1 cellular context compared by ENCODE assay signal in the genomic region with DNA sequence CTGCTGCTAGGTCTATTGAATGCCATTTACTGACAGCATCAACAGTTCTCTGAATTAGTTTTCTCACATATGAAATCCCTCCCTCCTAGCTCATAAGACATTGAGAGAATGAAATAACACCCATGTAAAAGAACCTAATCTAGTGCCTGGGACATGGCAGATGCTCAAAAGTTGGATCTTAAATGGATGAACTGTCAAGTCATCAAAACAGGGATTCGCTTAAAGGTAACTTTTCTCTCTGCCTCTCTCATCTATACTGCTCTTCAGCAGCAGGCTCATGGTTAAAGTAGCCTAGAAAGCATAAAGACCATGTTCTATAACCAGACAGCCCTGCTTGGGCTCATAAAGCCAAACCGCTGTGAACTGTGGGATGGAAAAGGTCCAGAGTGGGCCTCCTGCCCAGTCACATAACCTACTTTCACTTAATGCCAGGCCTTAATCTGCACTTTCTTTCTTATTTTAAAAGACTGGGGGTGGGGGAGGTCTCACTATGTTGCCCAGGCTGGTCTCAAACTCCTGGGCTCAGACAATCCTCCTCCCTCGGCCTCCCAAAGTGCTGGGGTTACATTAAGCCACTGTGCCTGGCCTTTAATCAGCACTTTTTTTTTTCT.
TF ChIP-seq lines count a peak whose summit lies in the region.

No MANE protein-coding gene starts in this region.

TF ChIP-seq in K562, 482 proteins besides CTCF, POLR2A, EP300 and RAD21 (continued from another document):
- TF ChIP-seq, protein P1, sequence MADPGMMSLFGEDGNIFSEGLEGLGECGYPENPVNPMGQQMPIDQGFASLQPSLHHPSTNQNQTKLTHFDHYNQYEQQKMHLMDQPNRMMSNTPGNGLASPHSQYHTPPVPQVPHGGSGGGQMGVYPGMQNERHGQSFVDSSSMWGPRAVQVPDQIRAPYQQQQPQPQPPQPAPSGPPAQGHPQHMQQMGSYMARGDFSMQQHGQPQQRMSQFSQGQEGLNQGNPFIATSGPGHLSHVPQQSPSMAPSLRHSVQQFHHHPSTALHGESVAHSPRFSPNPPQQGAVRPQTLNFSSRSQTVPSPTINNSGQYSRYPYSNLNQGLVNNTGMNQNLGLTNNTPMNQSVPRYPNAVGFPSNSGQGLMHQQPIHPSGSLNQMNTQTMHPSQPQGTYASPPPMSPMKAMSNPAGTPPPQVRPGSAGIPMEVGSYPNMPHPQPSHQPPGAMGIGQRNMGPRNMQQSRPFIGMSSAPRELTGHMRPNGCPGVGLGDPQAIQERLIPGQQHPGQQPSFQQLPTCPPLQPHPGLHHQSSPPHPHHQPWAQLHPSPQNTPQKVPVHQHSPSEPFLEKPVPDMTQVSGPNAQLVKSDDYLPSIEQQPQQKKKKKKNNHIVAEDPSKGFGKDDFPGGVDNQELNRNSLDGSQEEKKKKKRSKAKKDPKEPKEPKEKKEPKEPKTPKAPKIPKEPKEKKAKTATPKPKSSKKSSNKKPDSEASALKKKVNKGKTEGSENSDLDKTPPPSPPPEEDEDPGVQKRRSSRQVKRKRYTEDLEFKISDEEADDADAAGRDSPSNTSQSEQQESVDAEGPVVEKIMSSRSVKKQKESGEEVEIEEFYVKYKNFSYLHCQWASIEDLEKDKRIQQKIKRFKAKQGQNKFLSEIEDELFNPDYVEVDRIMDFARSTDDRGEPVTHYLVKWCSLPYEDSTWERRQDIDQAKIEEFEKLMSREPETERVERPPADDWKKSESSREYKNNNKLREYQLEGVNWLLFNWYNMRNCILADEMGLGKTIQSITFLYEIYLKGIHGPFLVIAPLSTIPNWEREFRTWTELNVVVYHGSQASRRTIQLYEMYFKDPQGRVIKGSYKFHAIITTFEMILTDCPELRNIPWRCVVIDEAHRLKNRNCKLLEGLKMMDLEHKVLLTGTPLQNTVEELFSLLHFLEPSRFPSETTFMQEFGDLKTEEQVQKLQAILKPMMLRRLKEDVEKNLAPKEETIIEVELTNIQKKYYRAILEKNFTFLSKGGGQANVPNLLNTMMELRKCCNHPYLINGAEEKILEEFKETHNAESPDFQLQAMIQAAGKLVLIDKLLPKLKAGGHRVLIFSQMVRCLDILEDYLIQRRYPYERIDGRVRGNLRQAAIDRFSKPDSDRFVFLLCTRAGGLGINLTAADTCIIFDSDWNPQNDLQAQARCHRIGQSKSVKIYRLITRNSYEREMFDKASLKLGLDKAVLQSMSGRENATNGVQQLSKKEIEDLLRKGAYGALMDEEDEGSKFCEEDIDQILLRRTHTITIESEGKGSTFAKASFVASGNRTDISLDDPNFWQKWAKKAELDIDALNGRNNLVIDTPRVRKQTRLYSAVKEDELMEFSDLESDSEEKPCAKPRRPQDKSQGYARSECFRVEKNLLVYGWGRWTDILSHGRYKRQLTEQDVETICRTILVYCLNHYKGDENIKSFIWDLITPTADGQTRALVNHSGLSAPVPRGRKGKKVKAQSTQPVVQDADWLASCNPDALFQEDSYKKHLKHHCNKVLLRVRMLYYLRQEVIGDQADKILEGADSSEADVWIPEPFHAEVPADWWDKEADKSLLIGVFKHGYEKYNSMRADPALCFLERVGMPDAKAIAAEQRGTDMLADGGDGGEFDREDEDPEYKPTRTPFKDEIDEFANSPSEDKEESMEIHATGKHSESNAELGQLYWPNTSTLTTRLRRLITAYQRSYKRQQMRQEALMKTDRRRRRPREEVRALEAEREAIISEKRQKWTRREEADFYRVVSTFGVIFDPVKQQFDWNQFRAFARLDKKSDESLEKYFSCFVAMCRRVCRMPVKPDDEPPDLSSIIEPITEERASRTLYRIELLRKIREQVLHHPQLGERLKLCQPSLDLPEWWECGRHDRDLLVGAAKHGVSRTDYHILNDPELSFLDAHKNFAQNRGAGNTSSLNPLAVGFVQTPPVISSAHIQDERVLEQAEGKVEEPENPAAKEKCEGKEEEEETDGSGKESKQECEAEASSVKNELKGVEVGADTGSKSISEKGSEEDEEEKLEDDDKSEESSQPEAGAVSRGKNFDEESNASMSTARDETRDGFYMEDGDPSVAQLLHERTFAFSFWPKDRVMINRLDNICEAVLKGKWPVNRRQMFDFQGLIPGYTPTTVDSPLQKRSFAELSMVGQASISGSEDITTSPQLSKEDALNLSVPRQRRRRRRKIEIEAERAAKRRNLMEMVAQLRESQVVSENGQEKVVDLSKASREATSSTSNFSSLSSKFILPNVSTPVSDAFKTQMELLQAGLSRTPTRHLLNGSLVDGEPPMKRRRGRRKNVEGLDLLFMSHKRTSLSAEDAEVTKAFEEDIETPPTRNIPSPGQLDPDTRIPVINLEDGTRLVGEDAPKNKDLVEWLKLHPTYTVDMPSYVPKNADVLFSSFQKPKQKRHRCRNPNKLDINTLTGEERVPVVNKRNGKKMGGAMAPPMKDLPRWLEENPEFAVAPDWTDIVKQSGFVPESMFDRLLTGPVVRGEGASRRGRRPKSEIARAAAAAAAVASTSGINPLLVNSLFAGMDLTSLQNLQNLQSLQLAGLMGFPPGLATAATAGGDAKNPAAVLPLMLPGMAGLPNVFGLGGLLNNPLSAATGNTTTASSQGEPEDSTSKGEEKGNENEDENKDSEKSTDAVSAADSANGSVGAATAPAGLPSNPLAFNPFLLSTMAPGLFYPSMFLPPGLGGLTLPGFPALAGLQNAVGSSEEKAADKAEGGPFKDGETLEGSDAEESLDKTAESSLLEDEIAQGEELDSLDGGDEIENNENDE (IDR thresholded peaks at IDR 0.05; ENCODE audit: low read depth, low read length), result no peak
- TF ChIP-seq HCFC1 (IDR thresholded peaks at IDR 0.05; ENCODE audit: low read depth, low read length) (no peak), TBL1XR1 (IDR thresholded peaks at IDR 0.05; ENCODE audit: low read length in 2 of 2) (no peak), JUNB (CRISPR knock-in tag; conservative IDR thresholded peaks at IDR 0.05) (no peak), FOXK2 (conservative IDR thresholded peaks at IDR 0.05 in 1 of 2, IDR thresholded peaks at IDR 0.05 in 1 of 2; ENCODE audit: low read depth in 2 of 2) (no peak), ZNF316 (IDR thresholded peaks at IDR 0.05) (peak; percentile 94), ZNF589 (CRISPR knock-in tag; IDR thresholded peaks at IDR 0.05; ENCODE audit: low read depth) (no peak), HOXB6 (CRISPR knock-in tag; IDR thresholded peaks at IDR 0.05; ENCODE audit: borderline replicate concordance) (no peak), MAFF (IDR thresholded peaks at IDR 0.05; ENCODE audit: low read length) (peak; percentile 67)
- TF ChIP-seq, protein P2, sequence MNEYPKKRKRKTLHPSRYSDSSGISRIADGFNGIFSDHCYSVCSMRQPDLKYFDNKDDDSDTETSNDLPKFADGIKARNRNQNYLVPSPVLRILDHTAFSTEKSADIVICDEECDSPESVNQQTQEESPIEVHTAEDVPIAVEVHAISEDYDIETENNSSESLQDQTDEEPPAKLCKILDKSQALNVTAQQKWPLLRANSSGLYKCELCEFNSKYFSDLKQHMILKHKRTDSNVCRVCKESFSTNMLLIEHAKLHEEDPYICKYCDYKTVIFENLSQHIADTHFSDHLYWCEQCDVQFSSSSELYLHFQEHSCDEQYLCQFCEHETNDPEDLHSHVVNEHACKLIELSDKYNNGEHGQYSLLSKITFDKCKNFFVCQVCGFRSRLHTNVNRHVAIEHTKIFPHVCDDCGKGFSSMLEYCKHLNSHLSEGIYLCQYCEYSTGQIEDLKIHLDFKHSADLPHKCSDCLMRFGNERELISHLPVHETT (CRISPR knock-in tag; conservative IDR thresholded peaks at IDR 0.05 in 1 of 2, IDR thresholded peaks at IDR 0.05 in 1 of 2), result no peak
- TF ChIP-seq, protein P3, sequence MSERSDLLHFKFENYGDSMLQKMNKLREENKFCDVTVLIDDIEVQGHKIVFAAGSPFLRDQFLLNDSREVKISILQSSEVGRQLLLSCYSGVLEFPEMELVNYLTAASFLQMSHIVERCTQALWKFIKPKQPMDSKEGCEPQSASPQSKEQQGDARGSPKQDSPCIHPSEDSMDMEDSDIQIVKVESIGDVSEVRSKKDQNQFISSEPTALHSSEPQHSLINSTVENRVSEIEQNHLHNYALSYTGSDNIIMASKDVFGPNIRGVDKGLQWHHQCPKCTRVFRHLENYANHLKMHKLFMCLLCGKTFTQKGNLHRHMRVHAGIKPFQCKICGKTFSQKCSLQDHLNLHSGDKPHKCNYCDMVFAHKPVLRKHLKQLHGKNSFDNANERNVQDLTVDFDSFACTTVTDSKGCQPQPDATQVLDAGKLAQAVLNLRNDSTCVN (CRISPR knock-in tag; IDR thresholded peaks at IDR 0.05), result no peak
